Comparison of ENCODE assay signal across 2 cellular contexts in the genomic region with DNA sequence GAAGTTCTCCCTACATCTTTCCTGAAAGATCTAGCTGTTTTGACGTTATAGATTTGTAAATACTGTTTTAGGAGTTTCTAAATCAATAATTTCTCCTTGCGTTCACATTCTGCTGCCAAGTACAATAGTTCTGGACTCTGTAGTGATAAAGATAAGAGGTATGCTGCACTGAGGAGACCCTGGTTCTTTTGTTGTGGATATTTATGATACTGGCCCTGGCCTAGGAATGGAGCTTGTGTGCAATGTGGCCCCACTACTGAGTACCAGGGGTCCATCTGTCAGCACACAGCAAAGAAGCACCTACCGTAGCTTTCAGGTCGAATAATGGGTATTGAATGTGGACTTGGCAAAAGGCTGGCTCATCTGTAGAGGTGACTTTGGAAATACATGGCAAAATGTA.
TF ChIP-seq lines count a peak whose summit lies in the region.

No MANE protein-coding gene starts in this region.

TF ChIP-seq in SK-N-SH, 30 proteins besides CTCF, POLR2A, EP300 and RAD21:
- TF ChIP-seq, protein P1, sequence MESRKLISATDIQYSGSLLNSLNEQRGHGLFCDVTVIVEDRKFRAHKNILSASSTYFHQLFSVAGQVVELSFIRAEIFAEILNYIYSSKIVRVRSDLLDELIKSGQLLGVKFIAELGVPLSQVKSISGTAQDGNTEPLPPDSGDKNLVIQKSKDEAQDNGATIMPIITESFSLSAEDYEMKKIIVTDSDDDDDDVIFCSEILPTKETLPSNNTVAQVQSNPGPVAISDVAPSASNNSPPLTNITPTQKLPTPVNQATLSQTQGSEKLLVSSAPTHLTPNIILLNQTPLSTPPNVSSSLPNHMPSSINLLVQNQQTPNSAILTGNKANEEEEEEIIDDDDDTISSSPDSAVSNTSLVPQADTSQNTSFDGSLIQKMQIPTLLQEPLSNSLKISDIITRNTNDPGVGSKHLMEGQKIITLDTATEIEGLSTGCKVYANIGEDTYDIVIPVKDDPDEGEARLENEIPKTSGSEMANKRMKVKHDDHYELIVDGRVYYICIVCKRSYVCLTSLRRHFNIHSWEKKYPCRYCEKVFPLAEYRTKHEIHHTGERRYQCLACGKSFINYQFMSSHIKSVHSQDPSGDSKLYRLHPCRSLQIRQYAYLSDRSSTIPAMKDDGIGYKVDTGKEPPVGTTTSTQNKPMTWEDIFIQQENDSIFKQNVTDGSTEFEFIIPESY (IDR thresholded peaks at IDR 0.05; ENCODE audit: borderline replicate concordance, low read depth), result no peak
- TF ChIP-seq, protein P2, sequence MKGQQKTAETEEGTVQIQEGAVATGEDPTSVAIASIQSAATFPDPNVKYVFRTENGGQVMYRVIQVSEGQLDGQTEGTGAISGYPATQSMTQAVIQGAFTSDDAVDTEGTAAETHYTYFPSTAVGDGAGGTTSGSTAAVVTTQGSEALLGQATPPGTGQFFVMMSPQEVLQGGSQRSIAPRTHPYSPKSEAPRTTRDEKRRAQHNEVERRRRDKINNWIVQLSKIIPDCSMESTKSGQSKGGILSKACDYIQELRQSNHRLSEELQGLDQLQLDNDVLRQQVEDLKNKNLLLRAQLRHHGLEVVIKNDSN (IDR thresholded peaks at IDR 0.05; ENCODE audit: borderline replicate concordance, low read depth), result no peak
- TF ChIP-seq, protein P3, sequence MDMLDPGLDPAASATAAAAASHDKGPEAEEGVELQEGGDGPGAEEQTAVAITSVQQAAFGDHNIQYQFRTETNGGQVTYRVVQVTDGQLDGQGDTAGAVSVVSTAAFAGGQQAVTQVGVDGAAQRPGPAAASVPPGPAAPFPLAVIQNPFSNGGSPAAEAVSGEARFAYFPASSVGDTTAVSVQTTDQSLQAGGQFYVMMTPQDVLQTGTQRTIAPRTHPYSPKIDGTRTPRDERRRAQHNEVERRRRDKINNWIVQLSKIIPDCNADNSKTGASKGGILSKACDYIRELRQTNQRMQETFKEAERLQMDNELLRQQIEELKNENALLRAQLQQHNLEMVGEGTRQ (IDR thresholded peaks at IDR 0.05; ENCODE audit: borderline replicate concordance, low read depth, low read length), result no peak
- no peak for TF ChIP-seq TCF12 (IDR thresholded peaks at IDR 0.05)
- TF ChIP-seq MXI1 (IDR thresholded peaks at IDR 0.05; ENCODE audit: low read depth, low read length), result no peak
- TF ChIP-seq NFIC (IDR thresholded peaks at IDR 0.05; ENCODE audit: borderline replicate concordance), result no peak
- no peak for TF ChIP-seq POLR2AphosphoS5 (IDR thresholded peaks at IDR 0.05; ENCODE audit: low read depth, low read length)
- no peak for TF ChIP-seq FOXJ3 (CRISPR knock-in tag; IDR thresholded peaks at IDR 0.05)
- TF ChIP-seq, protein P4, sequence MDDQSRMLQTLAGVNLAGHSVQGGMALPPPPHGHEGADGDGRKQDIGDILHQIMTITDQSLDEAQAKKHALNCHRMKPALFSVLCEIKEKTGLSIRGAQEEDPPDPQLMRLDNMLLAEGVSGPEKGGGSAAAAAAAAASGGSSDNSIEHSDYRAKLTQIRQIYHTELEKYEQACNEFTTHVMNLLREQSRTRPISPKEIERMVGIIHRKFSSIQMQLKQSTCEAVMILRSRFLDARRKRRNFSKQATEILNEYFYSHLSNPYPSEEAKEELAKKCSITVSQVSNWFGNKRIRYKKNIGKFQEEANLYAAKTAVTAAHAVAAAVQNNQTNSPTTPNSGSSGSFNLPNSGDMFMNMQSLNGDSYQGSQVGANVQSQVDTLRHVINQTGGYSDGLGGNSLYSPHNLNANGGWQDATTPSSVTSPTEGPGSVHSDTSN (IDR thresholded peaks at IDR 0.05), result no peak
- TF ChIP-seq GATA2 (CRISPR knock-in tag; IDR thresholded peaks at IDR 0.05), result no peak
- TF ChIP-seq, protein P5, sequence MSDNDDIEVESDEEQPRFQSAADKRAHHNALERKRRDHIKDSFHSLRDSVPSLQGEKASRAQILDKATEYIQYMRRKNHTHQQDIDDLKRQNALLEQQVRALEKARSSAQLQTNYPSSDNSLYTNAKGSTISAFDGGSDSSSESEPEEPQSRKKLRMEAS (IDR thresholded peaks at IDR 0.05; ENCODE audit: low read depth), result no peak
- TF ChIP-seq JUND (IDR thresholded peaks at IDR 0.05), result no peak

TF ChIP-seq in SK-N-SH treated with all-trans-retinoic acid at 6 μM for 48 hours, 23 proteins besides CTCF, POLR2A, EP300 and RAD21 (continued from another document):
- TF ChIP-seq, protein P6, sequence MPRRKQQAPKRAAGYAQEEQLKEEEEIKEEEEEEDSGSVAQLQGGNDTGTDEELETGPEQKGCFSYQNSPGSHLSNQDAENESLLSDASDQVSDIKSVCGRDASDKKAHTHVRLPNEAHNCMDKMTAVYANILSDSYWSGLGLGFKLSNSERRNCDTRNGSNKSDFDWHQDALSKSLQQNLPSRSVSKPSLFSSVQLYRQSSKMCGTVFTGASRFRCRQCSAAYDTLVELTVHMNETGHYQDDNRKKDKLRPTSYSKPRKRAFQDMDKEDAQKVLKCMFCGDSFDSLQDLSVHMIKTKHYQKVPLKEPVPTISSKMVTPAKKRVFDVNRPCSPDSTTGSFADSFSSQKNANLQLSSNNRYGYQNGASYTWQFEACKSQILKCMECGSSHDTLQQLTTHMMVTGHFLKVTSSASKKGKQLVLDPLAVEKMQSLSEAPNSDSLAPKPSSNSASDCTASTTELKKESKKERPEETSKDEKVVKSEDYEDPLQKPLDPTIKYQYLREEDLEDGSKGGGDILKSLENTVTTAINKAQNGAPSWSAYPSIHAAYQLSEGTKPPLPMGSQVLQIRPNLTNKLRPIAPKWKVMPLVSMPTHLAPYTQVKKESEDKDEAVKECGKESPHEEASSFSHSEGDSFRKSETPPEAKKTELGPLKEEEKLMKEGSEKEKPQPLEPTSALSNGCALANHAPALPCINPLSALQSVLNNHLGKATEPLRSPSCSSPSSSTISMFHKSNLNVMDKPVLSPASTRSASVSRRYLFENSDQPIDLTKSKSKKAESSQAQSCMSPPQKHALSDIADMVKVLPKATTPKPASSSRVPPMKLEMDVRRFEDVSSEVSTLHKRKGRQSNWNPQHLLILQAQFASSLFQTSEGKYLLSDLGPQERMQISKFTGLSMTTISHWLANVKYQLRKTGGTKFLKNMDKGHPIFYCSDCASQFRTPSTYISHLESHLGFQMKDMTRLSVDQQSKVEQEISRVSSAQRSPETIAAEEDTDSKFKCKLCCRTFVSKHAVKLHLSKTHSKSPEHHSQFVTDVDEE (CRISPR knock-in tag; IDR thresholded peaks at IDR 0.05), result no peak
- TF ChIP-seq ZNF565 (CRISPR knock-in tag; conservative IDR thresholded peaks at IDR 0.05; ENCODE audit: low read depth) (no peak), OSR1 (CRISPR knock-in tag; IDR thresholded peaks at IDR 0.05) (no peak), ZFP30 (CRISPR knock-in tag; IDR thresholded peaks at IDR 0.05) (no peak)
